In the genomic region with DNA sequence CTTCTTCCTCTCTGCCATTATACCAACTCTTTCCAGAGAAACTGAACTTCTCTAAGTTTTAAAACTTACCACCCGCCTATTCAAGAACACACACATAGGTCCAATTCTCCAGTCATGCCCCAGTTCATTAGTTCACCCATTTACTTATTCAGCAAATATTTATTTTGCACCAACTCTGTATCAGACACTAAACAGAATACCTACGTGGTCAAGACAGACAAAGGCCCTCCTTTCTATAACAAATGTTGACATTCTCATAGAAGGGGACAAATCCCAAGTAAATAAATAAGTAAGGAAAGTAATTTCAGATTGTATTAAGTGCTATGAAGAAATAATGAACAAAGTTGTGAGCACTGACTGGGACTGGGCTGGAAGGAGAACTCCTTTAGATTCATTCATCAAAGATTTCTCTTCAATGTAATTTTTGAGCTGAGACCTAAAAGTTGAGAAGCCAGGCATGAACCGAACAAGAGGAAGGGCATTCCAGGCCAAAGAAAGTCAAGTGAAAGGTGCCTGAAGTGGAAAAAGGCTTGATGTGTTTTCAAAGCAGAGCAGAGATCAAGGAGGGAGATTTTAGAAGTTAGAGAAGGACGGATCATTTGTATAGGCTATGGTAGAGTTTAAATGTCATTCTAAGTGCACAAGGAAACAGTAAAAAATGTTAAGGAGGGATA, we compare ENCODE assay signal across 1 cellular context.
TF ChIP-seq lines count a peak whose summit lies in the region.

No MANE protein-coding gene starts in this region.

TF ChIP-seq in WTC11, 78 proteins besides CTCF, POLR2A, EP300 and RAD21:
- TF ChIP-seq FOXK1 (CRISPR knock-in tag; IDR thresholded peaks at IDR 0.05), result no peak
- no peak for TF ChIP-seq GABPB1 (CRISPR knock-in tag; IDR thresholded peaks at IDR 0.05)
- TF ChIP-seq, protein P1, sequence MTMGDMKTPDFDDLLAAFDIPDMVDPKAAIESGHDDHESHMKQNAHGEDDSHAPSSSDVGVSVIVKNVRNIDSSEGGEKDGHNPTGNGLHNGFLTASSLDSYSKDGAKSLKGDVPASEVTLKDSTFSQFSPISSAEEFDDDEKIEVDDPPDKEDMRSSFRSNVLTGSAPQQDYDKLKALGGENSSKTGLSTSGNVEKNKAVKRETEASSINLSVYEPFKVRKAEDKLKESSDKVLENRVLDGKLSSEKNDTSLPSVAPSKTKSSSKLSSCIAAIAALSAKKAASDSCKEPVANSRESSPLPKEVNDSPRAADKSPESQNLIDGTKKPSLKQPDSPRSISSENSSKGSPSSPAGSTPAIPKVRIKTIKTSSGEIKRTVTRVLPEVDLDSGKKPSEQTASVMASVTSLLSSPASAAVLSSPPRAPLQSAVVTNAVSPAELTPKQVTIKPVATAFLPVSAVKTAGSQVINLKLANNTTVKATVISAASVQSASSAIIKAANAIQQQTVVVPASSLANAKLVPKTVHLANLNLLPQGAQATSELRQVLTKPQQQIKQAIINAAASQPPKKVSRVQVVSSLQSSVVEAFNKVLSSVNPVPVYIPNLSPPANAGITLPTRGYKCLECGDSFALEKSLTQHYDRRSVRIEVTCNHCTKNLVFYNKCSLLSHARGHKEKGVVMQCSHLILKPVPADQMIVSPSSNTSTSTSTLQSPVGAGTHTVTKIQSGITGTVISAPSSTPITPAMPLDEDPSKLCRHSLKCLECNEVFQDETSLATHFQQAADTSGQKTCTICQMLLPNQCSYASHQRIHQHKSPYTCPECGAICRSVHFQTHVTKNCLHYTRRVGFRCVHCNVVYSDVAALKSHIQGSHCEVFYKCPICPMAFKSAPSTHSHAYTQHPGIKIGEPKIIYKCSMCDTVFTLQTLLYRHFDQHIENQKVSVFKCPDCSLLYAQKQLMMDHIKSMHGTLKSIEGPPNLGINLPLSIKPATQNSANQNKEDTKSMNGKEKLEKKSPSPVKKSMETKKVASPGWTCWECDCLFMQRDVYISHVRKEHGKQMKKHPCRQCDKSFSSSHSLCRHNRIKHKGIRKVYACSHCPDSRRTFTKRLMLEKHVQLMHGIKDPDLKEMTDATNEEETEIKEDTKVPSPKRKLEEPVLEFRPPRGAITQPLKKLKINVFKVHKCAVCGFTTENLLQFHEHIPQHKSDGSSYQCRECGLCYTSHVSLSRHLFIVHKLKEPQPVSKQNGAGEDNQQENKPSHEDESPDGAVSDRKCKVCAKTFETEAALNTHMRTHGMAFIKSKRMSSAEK (CRISPR knock-in tag; IDR thresholded peaks at IDR 0.05; ENCODE audit: borderline replicate concordance), result no peak
- no peak for TF ChIP-seq NR2C2 (CRISPR knock-in tag; IDR thresholded peaks at IDR 0.05)
- TF ChIP-seq MXD4 (CRISPR knock-in tag; IDR thresholded peaks at IDR 0.05; ENCODE audit: borderline replicate concordance), result no peak
- TF ChIP-seq, protein P2, sequence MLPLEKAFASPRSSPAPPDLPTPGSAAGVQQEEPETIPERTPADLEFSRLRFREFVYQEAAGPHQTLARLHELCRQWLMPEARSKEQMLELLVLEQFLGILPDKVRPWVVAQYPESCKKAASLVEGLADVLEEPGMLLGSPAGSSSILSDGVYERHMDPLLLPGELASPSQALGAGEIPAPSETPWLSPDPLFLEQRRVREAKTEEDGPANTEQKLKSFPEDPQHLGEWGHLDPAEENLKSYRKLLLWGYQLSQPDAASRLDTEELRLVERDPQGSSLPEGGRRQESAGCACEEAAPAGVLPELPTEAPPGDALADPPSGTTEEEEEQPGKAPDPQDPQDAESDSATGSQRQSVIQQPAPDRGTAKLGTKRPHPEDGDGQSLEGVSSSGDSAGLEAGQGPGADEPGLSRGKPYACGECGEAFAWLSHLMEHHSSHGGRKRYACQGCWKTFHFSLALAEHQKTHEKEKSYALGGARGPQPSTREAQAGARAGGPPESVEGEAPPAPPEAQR (CRISPR knock-in tag; IDR thresholded peaks at IDR 0.05), result no peak
- TF ChIP-seq, protein P3, sequence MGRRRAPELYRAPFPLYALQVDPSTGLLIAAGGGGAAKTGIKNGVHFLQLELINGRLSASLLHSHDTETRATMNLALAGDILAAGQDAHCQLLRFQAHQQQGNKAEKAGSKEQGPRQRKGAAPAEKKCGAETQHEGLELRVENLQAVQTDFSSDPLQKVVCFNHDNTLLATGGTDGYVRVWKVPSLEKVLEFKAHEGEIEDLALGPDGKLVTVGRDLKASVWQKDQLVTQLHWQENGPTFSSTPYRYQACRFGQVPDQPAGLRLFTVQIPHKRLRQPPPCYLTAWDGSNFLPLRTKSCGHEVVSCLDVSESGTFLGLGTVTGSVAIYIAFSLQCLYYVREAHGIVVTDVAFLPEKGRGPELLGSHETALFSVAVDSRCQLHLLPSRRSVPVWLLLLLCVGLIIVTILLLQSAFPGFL (CRISPR knock-in tag; IDR thresholded peaks at IDR 0.05; ENCODE audit: borderline replicate concordance), result no peak
- no peak for TF ChIP-seq ZNF138 (CRISPR knock-in tag; conservative IDR thresholded peaks at IDR 0.05)
